In genomic region chr13:50687545-50687944, GRCh38 we compare ENCODE assay signal across 17 cellular contexts.
DNase-seq lines count a peak whose midpoint lies in the region; ATAC-seq and TF ChIP-seq lines count a peak whose summit lies in the region.
"Had no signal": no experiment of that assay in that cellular context is flagged by ENCODE, and none has a peak within 500 bp of the region (broad histone marks: within the 10 kb centered on the region; RNA-seq: fewer than 3 reads in every experiment).

No MANE protein-coding gene starts in this region.

- H3K79me2 ChIP-seq in DND-41 (ENCODE audit: insufficient read depth, low read length), result no peaks in the 10 kb centered on the region

- DNase-seq in DND-41 (no peak), foreskin melanocyte (peak; percentile 95), substantia nigra (lab: John Stamatoyannopoulos, UW) (peak in 1 of 49 donors; percentile 10), HAP-1 (ENCODE audit: low spot score in 2 of 2) (no peak), NCI-H1417 treated with DMSO at 0.1 percent for 48 hours (lab: John Stamatoyannopoulos, UW) (no peak), sciatic nerve (ENCODE audit: low spot score) (no peak)
- DNase-seq: C1 segment of cervical spinal cord; Caco-2; CD4-positive, alpha-beta memory T cell; DMS153; DMS79; GF-D8; H9; HFFc6 had no signal

- H3K4me1 ChIP-seq in DND-41 (ENCODE audit: insufficient read depth, low read length), result peaks cover 80% of the 10 kb centered on the region
- H3K4me1 ChIP-seq in HAP-1, result peaks cover 10% of the 10 kb centered on the region

- no peak overlapping the region for H2AFZ ChIP-seq in DND-41 (ENCODE audit: low read depth, low read length)
- H2AFZ ChIP-seq: GM23338 had no signal

- peak overlapping the region; percentile 83 for H3K27ac ChIP-seq in DND-41 (ENCODE audit: low read length)
- H3K27ac ChIP-seq in KOPT-K1 (ENCODE audit: low read depth, low read length, poor library complexity, severe bottlenecking), result peak overlapping the region; percentile 50
- peak overlapping the region; percentile 11 for H3K27ac ChIP-seq in substantia nigra (ENCODE audit: low read depth, low read length, poor library complexity, severe bottlenecking)

- H3K9ac ChIP-seq in DND-41 (ENCODE audit: low read depth, low read length), result peak overlapping the region; percentile 35; the same call in 1 of the 2 replicates

- no peaks in the 10 kb centered on the region for H3K9me3 ChIP-seq in DND-41 (ENCODE audit: insufficient read depth, low read length, severe bottlenecking)
- no peaks in the 10 kb centered on the region for H3K9me3 ChIP-seq in KOPT-K1 (ENCODE audit: insufficient read depth, low read length, poor library complexity, severe bottlenecking)
- H3K9me3 ChIP-seq in HAP-1, result no peaks in the 10 kb centered on the region
- H3K9me3 ChIP-seq: Caco-2 had no signal

- H3K36me3 ChIP-seq in DND-41 (ENCODE audit: insufficient read depth, low read length) (no peaks in the 10 kb centered on the region), KOPT-K1 (ENCODE audit: insufficient read depth, low read length) (no peaks in the 10 kb centered on the region), HAP-1 (replicated peaks) (no peaks in the 10 kb centered on the region)

- peak overlapping the region; percentile 52; the same call in 1 of the 2 replicates for H3K4me2 ChIP-seq in DND-41 (ENCODE audit: insufficient read depth, low read length)
- H3K4me2 ChIP-seq: GM23338 had no signal

- TF ChIP-seq CTCF in DND-41 (IDR thresholded peaks at IDR 0.05; ENCODE audit: borderline replicate concordance, extremely low read depth, low read length, poor library complexity, severe bottlenecking), result no peak

- no peak for ATAC-seq in DND-41 (ENCODE audit: insufficient read depth, low read depth)
- no peak for ATAC-seq in sciatic nerve
- ATAC-seq in HG02885 (IDR thresholded peaks at IDR 0.05; ENCODE audit: poor library complexity, unreplicated experiment), result no peak
- ATAC-seq: GM23338 had no signal

- H3K27me3 ChIP-seq in DND-41 (ENCODE audit: insufficient read depth, low read length, poor library complexity), result no peaks in the 10 kb centered on the region
- no peaks in the 10 kb centered on the region for H3K27me3 ChIP-seq in HAP-1 (ENCODE audit: low read depth)

- H3K4me3 ChIP-seq in DND-41 (ENCODE audit: low read depth in 1 of 2, low read length in 2 of 2), result no peak overlapping the region
- no peak overlapping the region for H3K4me3 ChIP-seq in HAP-1
- H3K4me3 ChIP-seq: GM23338 had no signal

- in situ Hi-C loops in HAP-1 (cut with MboI; ENCODE audit: low sequenced_read_pairs), result no loop called here

- intact Hi-C loops in sciatic nerve (cut with DNase I), result no loop called here

- H4K20me1 ChIP-seq in DND-41 (ENCODE audit: insufficient read depth, low read length), result no peaks in the 10 kb centered on the region

Comparison
In these comparisons a context has a peak if more than half of its experiments do, and no peak if none do; other contexts are left out.
1. H3K27ac ChIP-seq: peak in every context shown above with its lines; median percentile 83 in DND-41; 50 in KOPT-K1; 11 in substantia nigra.